In genomic region chr12:130838951-130839769, GRCh38 we compare ENCODE assay signal across 8 cellular contexts. TPM values are rescaled to one million over a fixed set of nuclear protein-coding genes. Genes with fewer than 3 reads are reported as not detected.
DNase-seq lines count a peak whose midpoint lies in the region; ATAC-seq and TF ChIP-seq lines count a peak whose summit lies in the region.

STX2 (minus strand) TSS chr12:130839250; CDS start chr12:130839099, 151 bp downstream.

- H3K4me1 ChIP-seq in ES-I3 (ENCODE audit: insufficient read depth, low read length) = peaks cover 18% of the 10 kb centered on the region
- peaks cover 32% of the 10 kb centered on the region for H3K4me1 ChIP-seq in GM23338 (ENCODE audit: insufficient read depth)
- H3K4me1 ChIP-seq in RWPE2 (ENCODE audit: insufficient read depth, poor library complexity, severe bottlenecking) = no peaks in the 10 kb centered on the region
- peaks cover 10% of the 10 kb centered on the region for H3K4me1 ChIP-seq in neural progenitor cell
- H3K4me1 ChIP-seq in stomach smooth muscle (ENCODE audit: control insufficient read depth, insufficient read depth, low read length) = peaks cover 20% of the 10 kb centered on the region

- H3K36me3 Mint-ChIP-seq in GM23338 (ENCODE audit: low read depth) = peaks cover 2% of the 10 kb centered on the region; the same call in 2 of the 3 replicates
- H3K36me3 Mint-ChIP-seq in neural progenitor cell = no peaks in the 10 kb centered on the region

- H3K4me3 ChIP-seq in GM23338 = peak within 1 kb of the TSS; percentile 93
- peak within 1 kb of the TSS; percentile 99 for H3K4me3 ChIP-seq in RWPE2 (ENCODE audit: severe bottlenecking)
- peak within 1 kb of the TSS; percentile 85 to 90 for H3K4me3 ChIP-seq in foreskin fibroblast (ENCODE audit: low read depth in 1 of 2, low read length in 2 of 2)
- peak within 1 kb of the TSS; percentile 69 for H3K4me3 ChIP-seq in neural progenitor cell
- peak within 1 kb of the TSS; percentile 75 to 84 for H3K4me3 ChIP-seq in stomach smooth muscle (ENCODE audit: low read length in 2 of 2)

- H3F3A ChIP-seq in GM23338 (replicated peaks; ENCODE audit: low read depth) (0 out of 2 replicates have a peak, but pooled peaks cover 8% of the 10 kb centered on the region), neural progenitor cell (ENCODE audit: low read depth) (peaks cover 16% of the 10 kb centered on the region)

- H3K27ac ChIP-seq in GM23338 (ENCODE audit: low read depth) = no peak within 1 kb of the TSS
- peak within 1 kb of the TSS; percentile 24 for H3K27ac ChIP-seq in RWPE2 (ENCODE audit: poor library complexity, severe bottlenecking)
- no peak within 1 kb of the TSS for H3K27ac ChIP-seq in neural progenitor cell
- H3K27ac ChIP-seq in stomach smooth muscle (ENCODE audit: low read length) = peak within 1 kb of the TSS; percentile 31

- peaks cover 41% of the 10 kb centered on the region for H3K79me2 ChIP-seq in GM23338 (replicated peaks; ENCODE audit: insufficient read depth)
- H3K79me2 ChIP-seq in neural progenitor cell (ENCODE audit: low read depth) = peaks cover 42% of the 10 kb centered on the region

- H4K20me1 ChIP-seq in GM23338 (replicated peaks; ENCODE audit: insufficient read depth) = no peaks in the 10 kb centered on the region
- H4K20me1 ChIP-seq in neural progenitor cell (ENCODE audit: low read depth) = peaks cover 31% of the 10 kb centered on the region

- H3K4me3 Mint-ChIP-seq in GM23338 (peak within 1 kb of the TSS; percentile 84), neural progenitor cell (peak within 1 kb of the TSS; percentile 91)

- TF ChIP-seq CTCF in GM23338 (conservative IDR thresholded peaks at IDR 0.05; ENCODE audit: low read depth in 2 of 2) = peak; percentile 44 to 46; a peak in 3 of 4 replicates
- TF ChIP-seq CTCF in RWPE2 (IDR thresholded peaks at IDR 0.05; ENCODE audit: poor library complexity, severe bottlenecking) = peak; percentile 22
- TF ChIP-seq CTCF in foreskin fibroblast (IDR thresholded peaks at IDR 0.05; ENCODE audit: low read depth, low read length) = peak; percentile 21
- TF ChIP-seq CTCF in neural progenitor cell (IDR thresholded peaks at IDR 0.05) = peak; percentile 31

- H3K27ac Mint-ChIP-seq in GM23338 = no peak within 1 kb of the TSS
- H3K27ac Mint-ChIP-seq in neural progenitor cell = peak within 1 kb of the TSS; percentile 1

- H2AFZ ChIP-seq in GM23338 = peak within 1 kb of the TSS; percentile 93
- H2AFZ ChIP-seq in neural progenitor cell (replicated peaks) = peak within 1 kb of the TSS; percentile 84

- peak within 1 kb of the TSS; percentile 97 for H3K4me2 ChIP-seq in GM23338
- peak within 1 kb of the TSS; percentile 86 for H3K4me2 ChIP-seq in neural progenitor cell

- ATAC-seq in GM23338 = peak; percentile 79
- peak; percentile 74 for ATAC-seq in RWPE2 (ENCODE audit: low read depth)

- H3K4me1 Mint-ChIP-seq in GM23338 = peaks cover 44% of the 10 kb centered on the region
- peaks cover 43% of the 10 kb centered on the region for H3K4me1 Mint-ChIP-seq in neural progenitor cell

- peak within 1 kb of the TSS; percentile 93 for H3K9ac ChIP-seq in ES-I3 (ENCODE audit: low read depth, low read length)
- peak within 1 kb of the TSS; percentile 9 for H3K9ac ChIP-seq in neural progenitor cell
- H3K9ac ChIP-seq in stomach smooth muscle (ENCODE audit: low read length in 2 of 2) = peak within 1 kb of the TSS; percentile 64 to 66

- H3K9me3 ChIP-seq in ES-I3 (ENCODE audit: control insufficient read depth, insufficient read depth, low read length) (no peaks in the 10 kb centered on the region), RWPE2 (ENCODE audit: severe bottlenecking) (no peaks in the 10 kb centered on the region), neural progenitor cell (ENCODE audit: low read depth) (no peaks in the 10 kb centered on the region), stomach smooth muscle (ENCODE audit: control insufficient read depth in 2 of 2, low read length in 2 of 2) (no peaks in the 10 kb centered on the region)

- H3K9me3 Mint-ChIP-seq in GM23338 = peaks cover 3% of the 10 kb centered on the region
- no peaks in the 10 kb centered on the region for H3K9me3 Mint-ChIP-seq in neural progenitor cell

- peaks cover 19% of the 10 kb centered on the region for H3K27me3 ChIP-seq in GM23338 (ENCODE audit: insufficient read depth)
- H3K27me3 ChIP-seq in RWPE2 (ENCODE audit: insufficient read depth, poor library complexity, severe bottlenecking) = no peaks in the 10 kb centered on the region
- H3K27me3 ChIP-seq in neural progenitor cell = peaks cover 13% of the 10 kb centered on the region
- H3K27me3 ChIP-seq in stomach smooth muscle (ENCODE audit: control insufficient read depth in 1 of 2, insufficient read depth in 2 of 2, low read length in 2 of 2) = no peaks in the 10 kb centered on the region

- H3K27me3 Mint-ChIP-seq in GM23338 (ENCODE audit: insufficient read depth, low read depth, poor library complexity) (peaks cover 10% of the 10 kb centered on the region), neural progenitor cell (ENCODE audit: insufficient read depth, low read depth) (peaks cover 4% of the 10 kb centered on the region)

- DNase-seq in GM23338 (ENCODE audit: low spot score) = peak; percentile 80
- peak; percentile 81 for DNase-seq in LHCN-M2 (ENCODE audit: low read depth)
- no peak for DNase-seq in RWPE2 (ENCODE audit: low spot score)
- DNase-seq in activated gamma-delta T cell (lab: John Stamatoyannopoulos, UW) = peak; percentile 82
- DNase-seq in foreskin fibroblast = peak; percentile 80 to 94
- DNase-seq in neural progenitor cell (ENCODE audit: low spot score) = peak; percentile 93

- no peaks in the 10 kb centered on the region for H3K36me3 ChIP-seq in ES-I3 (ENCODE audit: insufficient read depth, low read length)
- no peaks in the 10 kb centered on the region for H3K36me3 ChIP-seq in GM23338 (ENCODE audit: insufficient read depth)
- peaks cover 5% of the 10 kb centered on the region; the same call in 1 of the 2 replicates for H3K36me3 ChIP-seq in RWPE2 (ENCODE audit: low read depth)
- no peaks in the 10 kb centered on the region for H3K36me3 ChIP-seq in neural progenitor cell
- no peaks in the 10 kb centered on the region for H3K36me3 ChIP-seq in stomach smooth muscle (ENCODE audit: control insufficient read depth in 2 of 2, insufficient read depth in 2 of 2, low read length in 2 of 2)

- H3K9me2 ChIP-seq in GM23338 (ENCODE audit: insufficient read depth) = no peaks in the 10 kb centered on the region

TF ChIP-seq in GM23338, 12 proteins besides CTCF, POLR2A, EP300 and RAD21 (continues in another document):
- TF ChIP-seq NANOG (IDR thresholded peaks at IDR 0.05; ENCODE audit: borderline replicate concordance) = no peak

RNA-seq across cellular contexts. Expression of gene STX2, which starts in this region (rescaled TPM):
- total RNA-seq in GM23338 (2014; rRNA removed; shearing (Covaris generic)) = 23.9 and 35.4 TPM in 2 replicates
- 16.4 and 17.7 TPM in 2 replicates for polyA plus RNA-seq in GM23338 (2016; fragmentation: Nextera tagmentation; extraction: Ambion mirVana)
- 45.7 and 45.9 TPM in 2 replicates for total RNA-seq in LHCN-M2 (2014; rRNA removed)
- polyA plus RNA-seq in LHCN-M2 (2012) = 23.3 TPM
- 36.7 and 44.0 TPM in 2 replicates for total RNA-seq in neural progenitor cell (ENCODE audit: low replicate concordance)

Comparison
In these comparisons a context has a peak if more than half of its experiments do, and no peak if none do; other contexts are left out.
1. H3K9ac ChIP-seq: peak in every context shown above with its lines; median percentile 93 in ES-I3; 65 in stomach smooth muscle; 9 in neural progenitor cell.
2. H3K27ac ChIP-seq: peak in RWPE2 (single experiment) and stomach smooth muscle (single experiment); none in GM23338 (single experiment) and neural progenitor cell (single experiment).
3. Peak in every context shown above with its lines, with median percentiles within 50 percentile points of each other: H3K4me3 ChIP-seq and CTCF ChIP-seq.